In the genomic region with DNA sequence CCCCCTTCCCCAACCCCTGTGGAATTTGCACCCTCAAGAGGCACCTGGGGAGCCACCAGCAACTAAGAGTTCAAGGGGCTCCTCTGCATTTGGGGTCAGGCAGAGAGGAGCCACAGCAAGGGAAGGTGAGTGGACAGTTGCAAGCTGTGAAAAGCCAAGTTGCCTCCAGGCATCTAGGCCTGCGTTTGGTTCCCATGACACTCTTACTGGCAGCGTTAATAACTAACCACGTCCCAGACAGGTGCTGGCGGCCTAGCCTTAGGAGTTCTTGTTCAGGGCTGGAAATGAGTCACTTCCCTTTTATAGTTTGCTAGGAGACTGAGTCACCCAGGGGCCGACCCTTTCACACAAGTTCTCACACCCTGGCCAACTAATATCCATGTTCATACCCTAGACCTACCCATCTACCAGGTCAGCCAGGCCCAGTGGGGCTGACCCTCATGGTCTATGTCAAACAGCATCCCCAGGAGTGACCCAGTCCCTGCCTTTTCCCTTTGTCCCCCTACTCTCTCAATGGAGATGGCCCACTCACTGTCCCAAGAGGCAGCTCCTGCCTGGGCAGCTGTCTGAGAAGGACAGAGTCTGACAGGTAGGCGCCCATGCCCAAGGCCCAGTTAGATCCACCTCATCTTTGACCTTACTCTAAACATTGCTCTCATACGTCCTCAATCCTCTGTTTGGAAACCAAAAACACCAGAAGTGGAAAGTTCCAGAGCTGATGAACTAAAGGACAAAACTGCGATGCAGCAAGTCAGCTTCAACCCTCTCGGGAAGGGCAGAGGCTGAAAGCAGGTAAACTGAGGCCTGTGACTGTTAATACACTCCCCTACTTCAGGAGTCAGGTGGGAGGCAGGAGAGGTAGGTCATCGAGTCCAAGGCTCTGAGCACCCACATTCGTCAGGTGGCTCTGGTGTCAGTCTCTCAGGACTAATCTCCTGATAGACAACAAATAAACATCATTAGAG, we compare ENCODE assay signal across 1 cellular context.
TF ChIP-seq lines count a peak whose summit lies in the region.

No MANE protein-coding gene starts in this region.

TF ChIP-seq in HepG2, 621 proteins besides CTCF, POLR2A, EP300 and RAD21 (continued from another document and continues in another):
- TF ChIP-seq, protein P1, sequence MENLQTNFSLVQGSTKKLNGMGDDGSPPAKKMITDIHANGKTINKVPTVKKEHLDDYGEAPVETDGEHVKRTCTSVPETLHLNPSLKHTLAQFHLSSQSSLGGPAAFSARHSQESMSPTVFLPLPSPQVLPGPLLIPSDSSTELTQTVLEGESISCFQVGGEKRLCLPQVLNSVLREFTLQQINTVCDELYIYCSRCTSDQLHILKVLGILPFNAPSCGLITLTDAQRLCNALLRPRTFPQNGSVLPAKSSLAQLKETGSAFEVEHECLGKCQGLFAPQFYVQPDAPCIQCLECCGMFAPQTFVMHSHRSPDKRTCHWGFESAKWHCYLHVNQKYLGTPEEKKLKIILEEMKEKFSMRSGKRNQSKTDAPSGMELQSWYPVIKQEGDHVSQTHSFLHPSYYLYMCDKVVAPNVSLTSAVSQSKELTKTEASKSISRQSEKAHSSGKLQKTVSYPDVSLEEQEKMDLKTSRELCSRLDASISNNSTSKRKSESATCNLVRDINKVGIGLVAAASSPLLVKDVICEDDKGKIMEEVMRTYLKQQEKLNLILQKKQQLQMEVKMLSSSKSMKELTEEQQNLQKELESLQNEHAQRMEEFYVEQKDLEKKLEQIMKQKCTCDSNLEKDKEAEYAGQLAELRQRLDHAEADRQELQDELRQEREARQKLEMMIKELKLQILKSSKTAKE (CRISPR knock-in tag; IDR thresholded peaks at IDR 0.05; ENCODE audit: borderline replicate concordance), result peak; percentile 83; the same call in 1 of the 2 replicates
- TF ChIP-seq PTBP1 (IDR thresholded peaks at IDR 0.05; ENCODE audit: low read depth, low read length, poor library complexity, severe bottlenecking) (no peak), HOXA9 (CRISPR knock-in tag; IDR thresholded peaks at IDR 0.05; ENCODE audit: borderline replicate concordance) (no peak), KMT2A (CRISPR knock-in tag; IDR thresholded peaks at IDR 0.05) (no peak), TMF1 (CRISPR knock-in tag; IDR thresholded peaks at IDR 0.05; ENCODE audit: low read depth) (no peak), AGO1 (IDR thresholded peaks at IDR 0.05; ENCODE audit: low read depth, low read length, poor library complexity, severe bottlenecking) (no peak), ZNF432 (CRISPR knock-in tag; IDR thresholded peaks at IDR 0.05; ENCODE audit: borderline replicate concordance) (no peak), ZSCAN25 (CRISPR knock-in tag; IDR thresholded peaks at IDR 0.05) (no peak), ZSCAN20 (CRISPR knock-in tag; IDR thresholded peaks at IDR 0.05; ENCODE audit: borderline replicate concordance) (no peak), IKZF4 (CRISPR knock-in tag; IDR thresholded peaks at IDR 0.05; ENCODE audit: borderline replicate concordance, low read depth, not compliant biosample characterization) (no peak), ZSCAN9 (CRISPR knock-in tag; IDR thresholded peaks at IDR 0.05; ENCODE audit: borderline replicate concordance) (peak; percentile 69; the same call in 1 of the 2 replicates), SOX5 (CRISPR knock-in tag; IDR thresholded peaks at IDR 0.05; ENCODE audit: borderline replicate concordance) (peak; percentile 89), SMC3 (IDR thresholded peaks at IDR 0.05; ENCODE audit: low read length) (no peak), ZFP36L2 (CRISPR knock-in tag; IDR thresholded peaks at IDR 0.05) (no peak), MLLT10 (CRISPR knock-in tag; IDR thresholded peaks at IDR 0.05) (no peak), ZFAT (CRISPR knock-in tag; conservative IDR thresholded peaks at IDR 0.05) (no peak), ZNF460 (CRISPR knock-in tag; IDR thresholded peaks at IDR 0.05; ENCODE audit: borderline replicate concordance) (no peak), ZNF530 (CRISPR knock-in tag; IDR thresholded peaks at IDR 0.05; ENCODE audit: low read depth) (no peak), RBM39 (IDR thresholded peaks at IDR 0.05; ENCODE audit: low read depth, low read length, poor library complexity, severe bottlenecking) (no peak), POLR2AphosphoS2 (IDR thresholded peaks at IDR 0.05; ENCODE audit: low read depth, low read length) (no peak), JUN (CRISPR knock-in tag; IDR thresholded peaks at IDR 0.05) (peak; percentile 97), ZEB1 (IDR thresholded peaks at IDR 0.05; ENCODE audit: insufficient replicate concordance, low read depth) (peak; percentile 3), ATAD3A (CRISPR knock-in tag; IDR thresholded peaks at IDR 0.05) (no peak), ZNF788 (CRISPR knock-in tag; IDR thresholded peaks at IDR 0.05; ENCODE audit: borderline replicate concordance) (peak; percentile 77; the same call in 1 of the 2 replicates), NR2F2 (IDR thresholded peaks at IDR 0.05; ENCODE audit: borderline replicate concordance, low read depth) (peak; percentile 11; the same call in 1 of the 2 replicates), KAT2B (IDR thresholded peaks at IDR 0.05; ENCODE audit: borderline replicate concordance, low read depth, low read length) (no peak), ZNF33B (CRISPR knock-in tag; IDR thresholded peaks at IDR 0.05) (no peak), ZNF83 (CRISPR knock-in tag; IDR thresholded peaks at IDR 0.05; ENCODE audit: borderline replicate concordance) (no peak; the same call in 1 of the 2 replicates), SUZ12 (IDR thresholded peaks at IDR 0.05; ENCODE audit: low read depth, low read length) (no peak)
- TF ChIP-seq, protein P2, sequence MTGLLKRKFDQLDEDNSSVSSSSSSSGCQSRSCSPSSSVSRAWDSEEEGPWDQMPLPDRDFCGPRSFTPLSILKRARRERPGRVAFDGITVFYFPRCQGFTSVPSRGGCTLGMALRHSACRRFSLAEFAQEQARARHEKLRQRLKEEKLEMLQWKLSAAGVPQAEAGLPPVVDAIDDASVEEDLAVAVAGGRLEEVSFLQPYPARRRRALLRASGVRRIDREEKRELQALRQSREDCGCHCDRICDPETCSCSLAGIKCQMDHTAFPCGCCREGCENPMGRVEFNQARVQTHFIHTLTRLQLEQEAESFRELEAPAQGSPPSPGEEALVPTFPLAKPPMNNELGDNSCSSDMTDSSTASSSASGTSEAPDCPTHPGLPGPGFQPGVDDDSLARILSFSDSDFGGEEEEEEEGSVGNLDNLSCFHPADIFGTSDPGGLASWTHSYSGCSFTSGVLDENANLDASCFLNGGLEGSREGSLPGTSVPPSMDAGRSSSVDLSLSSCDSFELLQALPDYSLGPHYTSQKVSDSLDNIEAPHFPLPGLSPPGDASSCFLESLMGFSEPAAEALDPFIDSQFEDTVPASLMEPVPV (CRISPR knock-in tag; IDR thresholded peaks at IDR 0.05), result peak; percentile 47
- TF ChIP-seq, protein P3, sequence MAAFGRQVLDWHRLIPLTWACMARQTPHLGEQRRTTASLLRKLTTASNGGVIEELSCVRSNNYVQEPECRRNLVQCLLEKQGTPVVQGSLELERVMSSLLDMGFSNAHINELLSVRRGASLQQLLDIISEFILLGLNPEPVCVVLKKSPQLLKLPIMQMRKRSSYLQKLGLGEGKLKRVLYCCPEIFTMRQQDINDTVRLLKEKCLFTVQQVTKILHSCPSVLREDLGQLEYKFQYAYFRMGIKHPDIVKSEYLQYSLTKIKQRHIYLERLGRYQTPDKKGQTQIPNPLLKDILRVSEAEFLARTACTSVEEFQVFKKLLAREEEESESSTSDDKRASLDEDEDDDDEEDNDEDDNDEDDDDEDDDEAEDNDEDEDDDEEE (CRISPR knock-in tag; IDR thresholded peaks at IDR 0.05), result no peak
- TF ChIP-seq, protein P4, sequence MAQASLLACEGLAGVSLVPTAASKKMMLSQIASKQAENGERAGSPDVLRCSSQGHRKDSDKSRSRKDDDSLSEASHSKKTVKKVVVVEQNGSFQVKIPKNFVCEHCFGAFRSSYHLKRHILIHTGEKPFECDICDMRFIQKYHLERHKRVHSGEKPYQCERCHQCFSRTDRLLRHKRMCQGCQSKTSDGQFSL (CRISPR knock-in tag; IDR thresholded peaks at IDR 0.05), result no peak
- TF ChIP-seq, protein P5, sequence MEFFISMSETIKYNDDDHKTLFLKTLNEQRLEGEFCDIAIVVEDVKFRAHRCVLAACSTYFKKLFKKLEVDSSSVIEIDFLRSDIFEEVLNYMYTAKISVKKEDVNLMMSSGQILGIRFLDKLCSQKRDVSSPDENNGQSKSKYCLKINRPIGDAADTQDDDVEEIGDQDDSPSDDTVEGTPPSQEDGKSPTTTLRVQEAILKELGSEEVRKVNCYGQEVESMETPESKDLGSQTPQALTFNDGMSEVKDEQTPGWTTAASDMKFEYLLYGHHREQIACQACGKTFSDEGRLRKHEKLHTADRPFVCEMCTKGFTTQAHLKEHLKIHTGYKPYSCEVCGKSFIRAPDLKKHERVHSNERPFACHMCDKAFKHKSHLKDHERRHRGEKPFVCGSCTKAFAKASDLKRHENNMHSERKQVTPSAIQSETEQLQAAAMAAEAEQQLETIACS (CRISPR knock-in tag; IDR thresholded peaks at IDR 0.05), result no peak
- TF ChIP-seq, protein P6, sequence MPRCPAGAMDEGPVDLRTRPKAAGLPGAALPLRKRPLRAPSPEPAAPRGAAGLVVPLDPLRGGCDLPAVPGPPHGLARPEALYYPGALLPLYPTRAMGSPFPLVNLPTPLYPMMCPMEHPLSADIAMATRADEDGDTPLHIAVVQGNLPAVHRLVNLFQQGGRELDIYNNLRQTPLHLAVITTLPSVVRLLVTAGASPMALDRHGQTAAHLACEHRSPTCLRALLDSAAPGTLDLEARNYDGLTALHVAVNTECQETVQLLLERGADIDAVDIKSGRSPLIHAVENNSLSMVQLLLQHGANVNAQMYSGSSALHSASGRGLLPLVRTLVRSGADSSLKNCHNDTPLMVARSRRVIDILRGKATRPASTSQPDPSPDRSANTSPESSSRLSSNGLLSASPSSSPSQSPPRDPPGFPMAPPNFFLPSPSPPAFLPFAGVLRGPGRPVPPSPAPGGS (CRISPR knock-in tag; IDR thresholded peaks at IDR 0.05), result 0 out of 2 replicates have a peak, but pooled peaks have one; percentile 77
- TF ChIP-seq, protein P7, sequence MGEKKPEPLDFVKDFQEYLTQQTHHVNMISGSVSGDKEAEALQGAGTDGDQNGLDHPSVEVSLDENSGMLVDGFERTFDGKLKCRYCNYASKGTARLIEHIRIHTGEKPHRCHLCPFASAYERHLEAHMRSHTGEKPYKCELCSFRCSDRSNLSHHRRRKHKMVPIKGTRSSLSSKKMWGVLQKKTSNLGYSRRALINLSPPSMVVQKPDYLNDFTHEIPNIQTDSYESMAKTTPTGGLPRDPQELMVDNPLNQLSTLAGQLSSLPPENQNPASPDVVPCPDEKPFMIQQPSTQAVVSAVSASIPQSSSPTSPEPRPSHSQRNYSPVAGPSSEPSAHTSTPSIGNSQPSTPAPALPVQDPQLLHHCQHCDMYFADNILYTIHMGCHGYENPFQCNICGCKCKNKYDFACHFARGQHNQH (CRISPR knock-in tag; IDR thresholded peaks at IDR 0.05), result peak; percentile 95
- TF ChIP-seq, protein P8, sequence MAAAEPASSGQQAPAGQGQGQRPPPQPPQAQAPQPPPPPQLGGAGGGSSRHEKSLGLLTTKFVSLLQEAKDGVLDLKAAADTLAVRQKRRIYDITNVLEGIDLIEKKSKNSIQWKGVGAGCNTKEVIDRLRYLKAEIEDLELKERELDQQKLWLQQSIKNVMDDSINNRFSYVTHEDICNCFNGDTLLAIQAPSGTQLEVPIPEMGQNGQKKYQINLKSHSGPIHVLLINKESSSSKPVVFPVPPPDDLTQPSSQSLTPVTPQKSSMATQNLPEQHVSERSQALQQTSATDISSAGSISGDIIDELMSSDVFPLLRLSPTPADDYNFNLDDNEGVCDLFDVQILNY (CRISPR knock-in tag; conservative IDR thresholded peaks at IDR 0.05), result no peak
- TF ChIP-seq, protein P9, sequence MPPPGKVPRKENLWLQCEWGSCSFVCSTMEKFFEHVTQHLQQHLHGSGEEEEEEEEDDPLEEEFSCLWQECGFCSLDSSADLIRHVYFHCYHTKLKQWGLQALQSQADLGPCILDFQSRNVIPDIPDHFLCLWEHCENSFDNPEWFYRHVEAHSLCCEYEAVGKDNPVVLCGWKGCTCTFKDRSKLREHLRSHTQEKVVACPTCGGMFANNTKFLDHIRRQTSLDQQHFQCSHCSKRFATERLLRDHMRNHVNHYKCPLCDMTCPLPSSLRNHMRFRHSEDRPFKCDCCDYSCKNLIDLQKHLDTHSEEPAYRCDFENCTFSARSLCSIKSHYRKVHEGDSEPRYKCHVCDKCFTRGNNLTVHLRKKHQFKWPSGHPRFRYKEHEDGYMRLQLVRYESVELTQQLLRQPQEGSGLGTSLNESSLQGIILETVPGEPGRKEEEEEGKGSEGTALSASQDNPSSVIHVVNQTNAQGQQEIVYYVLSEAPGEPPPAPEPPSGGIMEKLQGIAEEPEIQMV (CRISPR knock-in tag; IDR thresholded peaks at IDR 0.05; ENCODE audit: low read depth), result peak; percentile 32; the same call in 1 of the 2 replicates
- TF ChIP-seq, protein P10, sequence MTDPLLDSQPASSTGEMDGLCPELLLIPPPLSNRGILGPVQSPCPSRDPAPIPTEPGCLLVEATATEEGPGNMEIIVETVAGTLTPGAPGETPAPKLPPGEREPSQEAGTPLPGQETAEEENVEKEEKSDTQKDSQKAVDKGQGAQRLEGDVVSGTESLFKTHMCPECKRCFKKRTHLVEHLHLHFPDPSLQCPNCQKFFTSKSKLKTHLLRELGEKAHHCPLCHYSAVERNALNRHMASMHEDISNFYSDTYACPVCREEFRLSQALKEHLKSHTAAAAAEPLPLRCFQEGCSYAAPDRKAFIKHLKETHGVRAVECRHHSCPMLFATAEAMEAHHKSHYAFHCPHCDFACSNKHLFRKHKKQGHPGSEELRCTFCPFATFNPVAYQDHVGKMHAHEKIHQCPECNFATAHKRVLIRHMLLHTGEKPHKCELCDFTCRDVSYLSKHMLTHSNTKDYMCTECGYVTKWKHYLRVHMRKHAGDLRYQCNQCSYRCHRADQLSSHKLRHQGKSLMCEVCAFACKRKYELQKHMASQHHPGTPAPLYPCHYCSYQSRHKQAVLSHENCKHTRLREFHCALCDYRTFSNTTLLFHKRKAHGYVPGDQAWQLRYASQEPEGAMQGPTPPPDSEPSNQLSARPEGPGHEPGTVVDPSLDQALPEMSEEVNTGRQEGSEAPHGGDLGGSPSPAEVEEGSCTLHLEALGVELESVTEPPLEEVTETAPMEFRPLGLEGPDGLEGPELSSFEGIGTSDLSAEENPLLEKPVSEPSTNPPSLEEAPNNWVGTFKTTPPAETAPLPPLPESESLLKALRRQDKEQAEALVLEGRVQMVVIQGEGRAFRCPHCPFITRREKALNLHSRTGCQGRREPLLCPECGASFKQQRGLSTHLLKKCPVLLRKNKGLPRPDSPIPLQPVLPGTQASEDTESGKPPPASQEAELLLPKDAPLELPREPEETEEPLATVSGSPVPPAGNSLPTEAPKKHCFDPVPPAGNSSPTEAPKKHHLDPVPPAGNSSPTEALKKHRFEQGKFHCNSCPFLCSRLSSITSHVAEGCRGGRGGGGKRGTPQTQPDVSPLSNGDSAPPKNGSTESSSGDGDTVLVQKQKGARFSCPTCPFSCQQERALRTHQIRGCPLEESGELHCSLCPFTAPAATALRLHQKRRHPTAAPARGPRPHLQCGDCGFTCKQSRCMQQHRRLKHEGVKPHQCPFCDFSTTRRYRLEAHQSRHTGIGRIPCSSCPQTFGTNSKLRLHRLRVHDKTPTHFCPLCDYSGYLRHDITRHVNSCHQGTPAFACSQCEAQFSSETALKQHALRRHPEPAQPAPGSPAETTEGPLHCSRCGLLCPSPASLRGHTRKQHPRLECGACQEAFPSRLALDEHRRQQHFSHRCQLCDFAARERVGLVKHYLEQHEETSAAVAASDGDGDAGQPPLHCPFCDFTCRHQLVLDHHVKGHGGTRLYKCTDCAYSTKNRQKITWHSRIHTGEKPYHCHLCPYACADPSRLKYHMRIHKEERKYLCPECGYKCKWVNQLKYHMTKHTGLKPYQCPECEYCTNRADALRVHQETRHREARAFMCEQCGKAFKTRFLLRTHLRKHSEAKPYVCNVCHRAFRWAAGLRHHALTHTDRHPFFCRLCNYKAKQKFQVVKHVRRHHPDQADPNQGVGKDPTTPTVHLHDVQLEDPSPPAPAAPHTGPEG (CRISPR knock-in tag; IDR thresholded peaks at IDR 0.05), result no peak
